Comparison of ENCODE assay signal across 22 cellular contexts in genomic region chr5:3432135-3432534, GRCh38.
DNase-seq lines count a peak whose midpoint lies in the region; FAIRE-seq and TF ChIP-seq lines count a peak whose summit lies in the region.
"Had no signal": no experiment of that assay in that cellular context is flagged by ENCODE, and none has a peak within 500 bp of the region (broad histone marks: within the 10 kb centered on the region; RNA-seq: fewer than 3 reads in every experiment).

No MANE protein-coding gene starts in this region.

- no peak overlapping the region for H3K4me3 Mint-ChIP-seq in activated CD4-positive, alpha-beta T cell treated with anti-CD3 and anti-CD28 coated beads, Interleukin-2, amount 10 ng/mL, durations not matched to agents 24 days and 14 days
- H3K4me3 Mint-ChIP-seq: B cell; CD4-positive, alpha-beta T cell; CD8-positive, alpha-beta T cell had no signal

- TF ChIP-seq POLR2A in esophagus muscularis mucosa (IDR thresholded peaks at IDR 0.05; ENCODE audit: low read depth): no peak

- H3K36me3 Mint-ChIP-seq in activated CD4-positive, alpha-beta T cell treated with anti-CD3 and anti-CD28 coated beads, Interleukin-2, amount 10 ng/mL, durations not matched to agents 24 days and 14 days (ENCODE audit: low read depth): no peaks in the 10 kb centered on the region
- H3K36me3 Mint-ChIP-seq: CD8-positive, alpha-beta T cell had no signal

- H3K27me3 ChIP-seq in esophagus muscularis mucosa: peaks cover 0 to 35% (median 0%) of the 10 kb centered on the region in 4 donors
- H3K27me3 ChIP-seq: BLaER1 treated with 17β-estradiol and CSF1 and Interleukin-3, amounts not matched to agents 10 nM and 100 nM had no signal

- peak; percentile 6 for DNase-seq in activated CD4-positive, alpha-beta T cell treated with anti-CD3 and anti-CD28 coated beads, Interleukin-2, amount 10 ng/mL, durations not matched to agents 24 days and 14 days
- no peak for DNase-seq in activated CD4-positive, alpha-beta T cell treated with anti-CD3 and anti-CD28 coated beads for 1 hour
- DNase-seq in esophagus muscularis mucosa (ENCODE audit: extremely low spot score): peak; percentile 89
- no peak for DNase-seq in T-helper 1 cell
- DNase-seq in kidney: no peak
- DNase-seq: 8988T; ACHN; Caco-2; Calu3; CD4-positive, alpha-beta T cell; CD8-positive, alpha-beta T cell; DMS79 treated with DMSO at 0.1 percent for 48 hours; EL; GDM1 had no signal

- H3K4me1 ChIP-seq in esophagus muscularis mucosa: no peaks in the 10 kb centered on the region
- no peaks in the 10 kb centered on the region for H3K4me1 ChIP-seq in kidney (ENCODE audit: control insufficient read depth in 1 of 2, insufficient read depth in 1 of 2, low read depth in 1 of 2, low read length in 2 of 2)
- H3K4me1 ChIP-seq: Caco-2 had no signal

- no peak for FAIRE-seq in kidney (lab: Jason Lieb, UNC)
- FAIRE-seq: A204.1, D721Med, GM12878, GM12892, GM18507 had no signal

- no peak overlapping the region for H3K4me3 ChIP-seq in esophagus muscularis mucosa
- H3K4me3 ChIP-seq in kidney (ENCODE audit: low read length in 2 of 2): no peak overlapping the region
- H3K4me3 ChIP-seq: BLaER1 treated with 17β-estradiol and CSF1 and Interleukin-3, amounts not matched to agents 10 nM and 100 nM; GM12878 had no signal

- H3K27ac ChIP-seq in esophagus muscularis mucosa (replicated peaks in 1 of 4): no peak overlapping the region
- H3K27ac ChIP-seq in kidney (ENCODE audit: low read depth in 2 of 2, low read length in 2 of 2): no peak overlapping the region
- H3K27ac ChIP-seq: BLaER1 treated with 17β-estradiol and CSF1 and Interleukin-3, amounts not matched to agents 10 nM and 100 nM; C4-2B had no signal

- H3K36me3 ChIP-seq in esophagus muscularis mucosa (no peaks in the 10 kb centered on the region), kidney (ENCODE audit: control insufficient read depth in 1 of 2, insufficient read depth in 2 of 2, low read length in 2 of 2) (no peaks in the 10 kb centered on the region)
- H3K36me3 ChIP-seq: BLaER1 treated with 17β-estradiol and CSF1 and Interleukin-3, amounts not matched to agents 10 nM and 100 nM had no signal

- H3K9me3 ChIP-seq in esophagus muscularis mucosa (no peaks in the 10 kb centered on the region), kidney (ENCODE audit: control insufficient read depth in 1 of 2, low read length in 2 of 2) (no peaks in the 10 kb centered on the region)
- H3K9me3 ChIP-seq: BLaER1 treated with 17β-estradiol and CSF1 and Interleukin-3, amounts not matched to agents 10 nM and 100 nM; Caco-2 had no signal

- H3K4me1 Mint-ChIP-seq in activated CD4-positive, alpha-beta T cell treated with anti-CD3 and anti-CD28 coated beads, Interleukin-2, amount 10 ng/mL, durations not matched to agents 24 days and 14 days: no peaks in the 10 kb centered on the region
- H3K4me1 Mint-ChIP-seq: B cell had no signal

- intact Hi-C loops in activated CD4-positive, alpha-beta T cell treated with anti-CD3 and anti-CD28 coated beads, Interleukin-2, amount 10 ng/mL, durations not matched to agents 24 days and 14 days (cut with micrococcal nuclease): no loop called here
- intact Hi-C loops in esophagus muscularis mucosa (cut with DNase I): no loop called here
- intact Hi-C loops in kidney (cut with DNase I): no loop called here

- WGBS in esophagus muscularis mucosa: 79% methylated on average over 4 of the region's 4 CpGs

- H3K27ac Mint-ChIP-seq in activated CD4-positive, alpha-beta T cell treated with anti-CD3 and anti-CD28 coated beads, Interleukin-2, amount 10 ng/mL, durations not matched to agents 24 days and 14 days: no peak overlapping the region
- H3K27ac Mint-ChIP-seq: B cell; CD4-positive, alpha-beta T cell; CD8-positive, alpha-beta T cell had no signal

- no peaks in the 10 kb centered on the region for H3K9me3 Mint-ChIP-seq in activated CD4-positive, alpha-beta T cell treated with anti-CD3 and anti-CD28 coated beads, Interleukin-2, amount 10 ng/mL, durations not matched to agents 24 days and 14 days
- H3K9me3 Mint-ChIP-seq: CD4-positive, alpha-beta T cell; CD8-positive, alpha-beta T cell had no signal

- TF ChIP-seq EP300 in esophagus muscularis mucosa (IDR thresholded peaks at IDR 0.05): no peak

- H3K27me3 Mint-ChIP-seq in activated CD4-positive, alpha-beta T cell treated with anti-CD3 and anti-CD28 coated beads, Interleukin-2, amount 10 ng/mL, durations not matched to agents 24 days and 14 days: no peaks in the 10 kb centered on the region
- H3K27me3 Mint-ChIP-seq: B cell; CD4-positive, alpha-beta T cell had no signal

- H3K9ac ChIP-seq in kidney (ENCODE audit: low read length in 2 of 2): no peak overlapping the region
- H3K9ac ChIP-seq: BLaER1 treated with 17β-estradiol and CSF1 and Interleukin-3, amounts not matched to agents 10 nM and 100 nM had no signal

- TF ChIP-seq CTCF in esophagus muscularis mucosa (IDR thresholded peaks at IDR 0.05) (no peak), kidney (IDR thresholded peaks at IDR 0.05; ENCODE audit: borderline replicate concordance, extremely low read depth, insufficient read depth) (no peak)

Comparison
In these comparisons a context has a peak if more than half of its experiments do, and no peak if none do; other contexts are left out.
1. DNase-seq: peak in activated CD4-positive, alpha-beta T cell treated with anti-CD3 and anti-CD28 coated beads, Interleukin-2, amount 10 ng/mL, durations not matched to agents 24 days and 14 days (single experiment) and esophagus muscularis mucosa (single experiment); none in activated CD4-positive, alpha-beta T cell treated with anti-CD3 and anti-CD28 coated beads for 1 hour (single experiment), T-helper 1 cell (0 of 5) and kidney (single experiment).